22 cellular contexts compared by ENCODE assay signal in genomic region chr1:78101051-78101450, GRCh38. TPM values are rescaled to one million over a fixed set of nuclear protein-coding genes. Genes with fewer than 3 reads are reported as not detected.
DNase-seq lines count a peak whose midpoint lies in the region; ATAC-seq and TF ChIP-seq lines count a peak whose summit lies in the region.
"Had no signal": no experiment of that assay in that cellular context is flagged by ENCODE, and none has a peak within 500 bp of the region (broad histone marks: within the 10 kb centered on the region; RNA-seq: fewer than 3 reads in every experiment).

No MANE protein-coding gene starts in this region.

- ATAC-seq in Right ventricle myocardium superior (ENCODE audit: poor library complexity) (no peak), aorta (ENCODE audit: low FRiP score) (peak; percentile 9), GM19328 (IDR thresholded peaks at IDR 0.05; ENCODE audit: unreplicated experiment) (no peak)
- ATAC-seq: activated CD8-positive, alpha-beta memory T cell treated with anti-CD3 and anti-CD28 coated beads, Interleukin-2, amount 10 ng/mL, durations not matched to agents 7 days and 5 days; activated T-cell treated with anti-CD3 and anti-CD28 coated beads, Interleukin-2, amount 50 U/mL, for 72 hours; naive thymus-derived CD8-positive, alpha-beta T cell had no signal

- intact Hi-C loops in left ventricle myocardium inferior (cut with micrococcal nuclease) (loop anchor here (10.0 kb wide), 1 partner anchor 96 kb away; the partner anchor contains the start of gene DNAJB4), Right ventricle myocardium superior (cut with DNase I) (no loop called here), ascending aorta (cut with DNase I) (loop anchor here (2.0 to 5.0 kb wide), 3 partner anchors 18 to 419 kb away; partner anchors contain the start of gene ZZZ3), aorta (cut with DNase I) (loop anchor here (5.0 to 10.0 kb wide), 2 partner anchors 94 to 266 kb away; no protein-coding TSS in a partner anchor), PC-9 (cut with micrococcal nuclease; ENCODE audit: unreplicated experiment) (no loop called here)

- H3F3A ChIP-seq in PC-9 (ENCODE audit: insufficient read depth, low read depth): no peaks in the 10 kb centered on the region

- TF ChIP-seq CTCF in left ventricle myocardium inferior (IDR thresholded peaks at IDR 0.05; ENCODE audit: borderline replicate concordance): no peak
- TF ChIP-seq CTCF in ascending aorta (IDR thresholded peaks at IDR 0.05): no peak
- no peak for TF ChIP-seq CTCF in PC-9 (conservative IDR thresholded peaks at IDR 0.05)

- H2AFZ ChIP-seq in PC-9: no peak overlapping the region

- H3K4me2 ChIP-seq in PC-9: no peak overlapping the region

- POLR2A ChIA-PET in PC-9 (lab: Charles Lee; ENCODE audit: unreplicated experiment): interaction anchor here (0.6 to 1.0 kb wide), 3 partner anchors 96 to 418 kb away, joined by 4 to 12 read pairs (median 4); partner anchors contain the start of genes DNAJB4 and ZZZ3

- no TSS peak for BruUV-seq in PC-9 (replicated peaks; lab: Mats Ljungman, UMichigan)

- no peak for DNase-seq in left ventricle myocardium inferior
- no peak for DNase-seq in Right ventricle myocardium superior
- no peak for DNase-seq in ascending aorta (ENCODE audit: low spot score in 2 of 2)
- peak; percentile 60 for DNase-seq in myocyte (ENCODE audit: low read depth)
- DNase-seq in aorta: no peak
- no peak for DNase-seq in PC-9
- no peak for DNase-seq in NK-92 treated with Interleukin-12 subunit alpha and Interleukin-12 subunit beta, amount 100 ng/mL, for 24 hours (lab: John Stamatoyannopoulos, UW)
- DNase-seq: activated CD4-positive, alpha-beta T cell treated with anti-CD3 and anti-CD28 coated beads, Interleukin-2, amount 50 U/mL, for 1 hour; activated CD8-positive, alpha-beta memory T cell treated with anti-CD3 and anti-CD28 coated beads, Interleukin-2, amount 10 ng/mL, durations not matched to agents 7 days and 5 days; activated naive CD4-positive, alpha-beta T cell treated with Interleukin-2 at 50 U/mL for 16 hours; activated T-cell treated with anti-CD3 and anti-CD28 coated beads, Interleukin-2, amount 50 U/mL, for 72 hours; caudate nucleus; GDM1; head of caudate nucleus; Kasumi-1; naive thymus-derived CD8-positive, alpha-beta T cell; NCI-H1048; NCI-H1930; NCI-H526 treated with DMSO at 0.1 percent for 48 hours; occipital lobe had no signal

- H3K4me3 ChIP-seq in left ventricle myocardium inferior (no peak overlapping the region), ascending aorta (no peak overlapping the region), aorta (ENCODE audit: low read length in 2 of 2) (no peak overlapping the region), PC-9 (no peak overlapping the region)

- H3K9me2 ChIP-seq in PC-9 (ENCODE audit: insufficient read depth): no peaks in the 10 kb centered on the region

- 91% methylated on average over 2 of the region's 2 CpGs for WGBS in aorta, 2 donors

- no peaks in the 10 kb centered on the region for H3K79me2 ChIP-seq in PC-9 (ENCODE audit: low read depth)

- H3K27me3 ChIP-seq in left ventricle myocardium inferior (ENCODE audit: low read depth) (no peaks in the 10 kb centered on the region), ascending aorta (no peaks in the 10 kb centered on the region), aorta (ENCODE audit: control insufficient read depth in 1 of 2, insufficient read depth in 2 of 2, low read length in 1 of 2) (no peaks in the 10 kb centered on the region), PC-9 (ENCODE audit: insufficient read depth, low read depth) (no peaks in the 10 kb centered on the region)

- H3K27ac ChIP-seq in left ventricle myocardium inferior (replicated peaks) (peak overlapping the region; percentile 73), ascending aorta (peak overlapping the region; percentile 80 to 81), aorta (ENCODE audit: low read depth in 1 of 2, low read length in 2 of 2) (peak overlapping the region in 1 of 2 donors; percentile 72), PC-9 (no peak overlapping the region)

- H3K9me3 ChIP-seq in left ventricle myocardium inferior (replicated peaks) (no peaks in the 10 kb centered on the region), ascending aorta (no peaks in the 10 kb centered on the region), aorta (ENCODE audit: control insufficient read depth, low read length) (no peaks in the 10 kb centered on the region), PC-9 (ENCODE audit: insufficient read depth, low read depth) (no peaks in the 10 kb centered on the region)

- no peaks in the 10 kb centered on the region for H3K36me3 ChIP-seq in left ventricle myocardium inferior
- no peaks in the 10 kb centered on the region for H3K36me3 ChIP-seq in ascending aorta
- H3K36me3 ChIP-seq in aorta (ENCODE audit: control insufficient read depth in 1 of 2, insufficient read depth in 2 of 2, low read length in 1 of 2): no peaks in the 10 kb centered on the region
- no peaks in the 10 kb centered on the region for H3K36me3 ChIP-seq in PC-9 (ENCODE audit: low read depth)

- H3K4me1 ChIP-seq in left ventricle myocardium inferior: peaks cover 51% of the 10 kb centered on the region
- H3K4me1 ChIP-seq in ascending aorta: peaks cover 0 to 34% of the 10 kb centered on the region in 2 donors
- peaks cover 3 to 16% of the 10 kb centered on the region in 2 donors for H3K4me1 ChIP-seq in aorta (ENCODE audit: control insufficient read depth in 1 of 2, insufficient read depth in 2 of 2, low read length in 2 of 2)
- no peaks in the 10 kb centered on the region for H3K4me1 ChIP-seq in PC-9 (replicated peaks; ENCODE audit: insufficient read depth)

- CTCF ChIA-PET in PC-9 (lab: Charles Lee): interaction anchor here (1.1 kb wide), 1 partner anchor 14 kb away, joined by 5 read pairs; no protein-coding TSS in a partner anchor

- H4K20me1 ChIP-seq in PC-9 (ENCODE audit: insufficient read depth): no peaks in the 10 kb centered on the region

RNA-seq across cellular contexts. Expression of gene GIPC2, which starts 55.3 kb away (rescaled TPM):
- total RNA-seq in left ventricle myocardium inferior (2.5 TPM), Right ventricle myocardium superior (2.0 TPM), ascending aorta (0.64 TPM), myocyte (2.2 and 2.3 TPM in 2 replicates), aorta (1 to 10 TPM; 2.8 to 7.4 TPM), PC-9 (2021) (0.20 and 0.30 TPM in 2 replicates)
- polyA plus RNA-seq in myocyte (2012): 0.39 TPM
- polyA plus RNA-seq in aorta: 1 to 10 TPM; 1.4 to 7.5 TPM
- total RNA-seq: A673 had no signal

Comparison
In these comparisons a context has a peak if more than half of its experiments do, and no peak if none do; other contexts are left out.
1. intact Hi-C loops: an anchor here in left ventricle myocardium inferior (10.0 kb wide), ascending aorta (2.0 to 5.0 kb wide) and aorta (5.0 to 10.0 kb wide); none called in Right ventricle myocardium superior and PC-9.